Comparison of ENCODE assay signal across 31 cellular contexts in the genomic region with DNA sequence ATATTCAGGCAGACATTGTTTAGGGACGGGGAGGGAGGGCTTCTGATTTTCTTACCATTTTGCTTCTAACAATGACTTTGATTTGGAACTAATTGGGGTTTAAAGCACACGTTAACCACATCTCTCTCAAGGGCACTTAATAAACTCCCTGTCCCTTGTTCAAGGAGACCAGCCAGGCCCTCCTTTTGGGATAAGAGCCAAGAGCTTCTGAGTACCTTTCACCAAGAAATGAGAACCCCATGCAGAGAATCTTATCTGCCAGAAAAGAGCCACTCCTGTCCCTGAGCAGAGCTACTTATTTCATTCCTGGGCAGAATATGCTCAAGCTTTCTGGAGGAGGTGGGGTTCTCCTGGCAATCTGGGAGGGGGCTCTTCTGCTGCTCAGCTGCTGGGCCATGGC.
"Had no signal": no experiment of that assay in that cellular context is flagged by ENCODE, and none has a peak within 500 bp of the region (broad histone marks: within the 10 kb centered on the region; RNA-seq: fewer than 3 reads in every experiment).

No MANE protein-coding gene starts in this region.

- DNase-seq: activated B cell treated with CpG ODN at 0.5 μM for 24 hours; activated CD4-positive, alpha-beta T cell treated with anti-CD3 and anti-CD28 coated beads for 48 hours; activated CD4-positive, alpha-beta T cell treated with anti-CD3 and anti-CD28 coated beads, Interleukin-2, amount 50 U/mL, for 1 hour; activated CD4-positive, alpha-beta T cell treated with anti-CD3 and anti-CD28 coated beads, Interleukin-2, amount 50 U/mL, for 48 hours; activated CD8-positive, alpha-beta memory T cell treated with anti-CD3 and anti-CD28 coated beads for 24 hours; activated CD8-positive, alpha-beta T cell treated with anti-CD3 and anti-CD28 coated beads for 36 hours; activated effector memory CD4-positive, alpha-beta T cell treated with Interleukin-2 at 50 U/mL for 16 hours; activated gamma-delta T cell treated with Interleukin-2 at 50 U/mL for 16 hours; activated naive CD4-positive, alpha-beta T cell treated with anti-CD3 and anti-CD28 coated beads, Interleukin-2, amount 50 U/mL, for 16 hours; activated naive CD4-positive, alpha-beta T cell treated with Interleukin-2 at 50 U/mL for 16 hours; activated T-cell treated with anti-CD3 and anti-CD28 coated beads, Interleukin-2, amount 50 U/mL, for 4 hours; amniotic stem cell; anterior cingulate cortex; central memory CD4-positive, alpha-beta T cell; cerebellar nuclear complex; colonic mucosa; effector CD8-positive, alpha-beta T cell; foreskin fibroblast; head of caudate nucleus; T1000; WERI-Rb-1 had no signal

- H3K4me3 ChIP-seq: breast epithelium, cardiac muscle cell, colonic mucosa had no signal

- H3K4me3 Mint-ChIP-seq: activated B cell treated with CpG ODN at 0.5 μM for 24 hours; activated CD8-positive, alpha-beta T cell treated with anti-CD3 and anti-CD28 coated beads for 36 hours; activated naive CD8-positive, alpha-beta T cell; activated T-cell treated with anti-CD3 and anti-CD28 coated beads, Interleukin-2, amount 50 U/mL, for 4 hours; activated T-helper 17 cell treated with anti-CD3 and anti-CD28 coated beads, Interleukin-2, amount 50 U/mL, for 72 hours; brain; T-helper 1 cell treated with Interleukin-12 subunit alpha and Interleukin-12 subunit beta and Interleukin-4 antibody, amounts not matched to agents 30 μg/mL and 1 μg/mL, for 36 hours; T-helper 2 cell treated with Interferon-gamma antibody and Interleukin-4, amounts not matched to agents 5 μg/mL and 100 μg/mL, for 36 hours had no signal

- H3K36me3 ChIP-seq: breast epithelium, cardiac muscle cell, colonic mucosa, WERI-Rb-1 had no signal

- ATAC-seq: activated CD4-positive, CD25-positive, alpha-beta regulatory T cell treated with anti-CD3 and anti-CD28 coated beads, Interleukin-2, amount 50 U/mL, for 24 hours; activated CD8-positive, alpha-beta T cell treated with anti-CD3 and anti-CD28 coated beads for 36 hours; activated T-cell treated with anti-CD3 and anti-CD28 coated beads, Interleukin-2, amount 50 U/mL, for 4 hours; activated T-helper 17 cell treated with anti-CD3 and anti-CD28 coated beads, Interleukin-2, amount 50 U/mL, for 72 hours; esophagus mucosa had no signal

- H3K4me1 ChIP-seq: breast epithelium, colonic mucosa had no signal

- H3K9me3 ChIP-seq: colonic mucosa had no signal

- H3K27me3 ChIP-seq: breast epithelium, cardiac muscle cell, colonic mucosa had no signal

- H3K36me3 Mint-ChIP-seq: activated naive CD8-positive, alpha-beta T cell had no signal

- H3K27ac ChIP-seq: breast epithelium, cardiac muscle cell, colonic mucosa, epithelial cell of prostate, WERI-Rb-1 had no signal

- H3K4me1 Mint-ChIP-seq: activated B cell treated with CpG ODN at 0.5 μM for 24 hours; activated T-helper 17 cell treated with anti-CD3 and anti-CD28 coated beads, Interleukin-2, amount 50 U/mL, for 72 hours; brain had no signal

- H3K27me3 Mint-ChIP-seq: activated B cell treated with CpG ODN at 0.5 μM for 24 hours; activated naive CD8-positive, alpha-beta T cell; brain had no signal

- H3K27ac Mint-ChIP-seq: activated B cell treated with CpG ODN at 0.5 μM for 24 hours; activated CD8-positive, alpha-beta T cell treated with anti-CD3 and anti-CD28 coated beads for 36 hours; activated naive CD8-positive, alpha-beta T cell; activated T-helper 17 cell treated with anti-CD3 and anti-CD28 coated beads, Interleukin-2, amount 50 U/mL, for 72 hours; T-helper 1 cell treated with Interleukin-12 subunit alpha and Interleukin-12 subunit beta and Interleukin-4 antibody, amounts not matched to agents 30 μg/mL and 1 μg/mL, for 36 hours; T-helper 2 cell treated with Interferon-gamma antibody and Interleukin-4, amounts not matched to agents 5 μg/mL and 100 μg/mL, for 36 hours had no signal
